Comparison of ENCODE assay signal across 10 cellular contexts in genomic region chr3:14440168-14440518, GRCh38. TPM values are rescaled to one million over a fixed set of nuclear protein-coding genes. Genes with fewer than 3 reads are reported as not detected.
DNase-seq lines count a peak whose midpoint lies in the region; ATAC-seq and TF ChIP-seq lines count a peak whose summit lies in the region.
"Had no signal": no experiment of that assay in that cellular context is flagged by ENCODE, and none has a peak within 500 bp of the region (broad histone marks: within the 10 kb centered on the region; RNA-seq: fewer than 3 reads in every experiment).

No MANE protein-coding gene starts in this region.

- dilution Hi-C loops in IMR-90 (cut with HindIII; ENCODE audit: low sequenced_read_pairs, unreplicated experiment), result no loop called here

- H4K91ac ChIP-seq in IMR-90 (ENCODE audit: insufficient read depth, low read depth, low read length), result no peak overlapping the region

- TF ChIP-seq POLR2A in IMR-90 (IDR thresholded peaks at IDR 0.05; ENCODE audit: low read depth, low read length) (no peak), tibial nerve (IDR thresholded peaks at IDR 0.05) (no peak)

- CTCF ChIA-PET in IMR-90 (lab: Yijun Ruan, JAX), result no interaction called here

- 86% methylated on average over 2 of the region's 3 CpGs; no CpG with 5 or more reads in 1 of the 2 experiments for WGBS in IMR-90 (ENCODE audit: extremely low coverage in 2 of 2, insufficient read length in 1 of 2), 2 experiments
- WGBS in tibial nerve, 2 donors, result 28 to 36% methylated on average over 3 of the region's 3 CpGs

- H3K9me3 ChIP-seq in IMR-90 (ENCODE audit: control insufficient read depth, insufficient read depth, low read length), result no peaks in the 10 kb centered on the region
- H3K9me3 ChIP-seq in osteoblast (ENCODE audit: low read depth, low read length), result no peaks in the 10 kb centered on the region
- H3K9me3 ChIP-seq in tibial nerve, result no peaks in the 10 kb centered on the region

- H3K36me3 Mint-ChIP-seq in activated naive CD8-positive, alpha-beta T cell treated with anti-CD3 and anti-CD28 coated beads, Interleukin-2, amount 50 U/mL, for 24 hours (ENCODE audit: low read depth), result peaks cover 8% of the 10 kb centered on the region

- H3K36me3 ChIP-seq in IMR-90 (ENCODE audit: control insufficient read depth, insufficient read depth, low read length) (peaks cover 11% of the 10 kb centered on the region), osteoblast (ENCODE audit: insufficient read depth, low read length) (peaks cover 27% of the 10 kb centered on the region), tibial nerve (peaks cover 0 to 3% (median 0%) of the 10 kb centered on the region in 3 donors)

- in situ Hi-C loops in IMR-90 (cut with MboI; ENCODE audit: low sequenced_read_pairs), result no loop called here

- H3K4me2 ChIP-seq in IMR-90 (ENCODE audit: low read depth, low read length) (no peak overlapping the region), osteoblast (ENCODE audit: insufficient read depth, low read length) (no peak overlapping the region)
- H3K4me2 ChIP-seq: hepatocyte had no signal

- peak; percentile 40 for DNase-seq in NCI-H146 (lab: John Stamatoyannopoulos, UW)
- no peak for DNase-seq in NCI-H146 treated with DMSO at 0.1 percent for 48 hours (lab: John Stamatoyannopoulos, UW; ENCODE audit: unreplicated experiment)
- no peak for DNase-seq in IMR-90
- DNase-seq in activated naive CD8-positive, alpha-beta T cell treated with anti-CD3 and anti-CD28 coated beads, Interleukin-2, amount 50 U/mL, for 24 hours, result no peak
- DNase-seq in osteoblast (ENCODE audit: insufficient read length, low spot score, missing footprints), result peak; percentile 72
- no peak for DNase-seq in tibial nerve (ENCODE audit: low spot score in 2 of 2)
- DNase-seq in NK-92 treated with Interleukin-12 subunit alpha and Interleukin-12 subunit beta, amount 100 ng/mL, for 24 hours (lab: John Stamatoyannopoulos, UW), result no peak
- no peak for DNase-seq in retina
- DNase-seq: naive thymus-derived CD8-positive, alpha-beta T cell had no signal

- POLR2A ChIA-PET in IMR-90 (lab: Charles Lee; ENCODE audit: unreplicated experiment), result no interaction called here

- no peaks in the 10 kb centered on the region for H3K27me3 Mint-ChIP-seq in activated naive CD8-positive, alpha-beta T cell treated with anti-CD3 and anti-CD28 coated beads, Interleukin-2, amount 50 U/mL, for 24 hours
- H3K27me3 Mint-ChIP-seq: naive thymus-derived CD8-positive, alpha-beta T cell had no signal

- TF ChIP-seq CTCF in IMR-90 (conservative IDR thresholded peaks at IDR 0.05; ENCODE audit: low read depth, low read length) (no peak), osteoblast (IDR thresholded peaks at IDR 0.05; ENCODE audit: extremely low read depth, low read depth, low read length) (no peak), tibial nerve (IDR thresholded peaks at IDR 0.05) (no peak)

- H3K14ac ChIP-seq in IMR-90 (replicated peaks; ENCODE audit: low read depth, low read length), result no peak overlapping the region

- H4K5ac ChIP-seq in IMR-90 (ENCODE audit: low read depth, low read length), result no peak overlapping the region

- H3K27ac ChIP-seq in IMR-90 (ENCODE audit: insufficient read depth, low read length), result no peak overlapping the region
- no peak overlapping the region for H3K27ac ChIP-seq in osteoblast (ENCODE audit: low read depth, low read length)
- H3K27ac ChIP-seq in tibial nerve, result no peak overlapping the region
- H3K27ac ChIP-seq: hepatocyte had no signal

- H3K9me1 ChIP-seq in IMR-90 (ENCODE audit: insufficient read depth, low read length), result peaks cover 11% of the 10 kb centered on the region

- TF ChIP-seq RAD21 in IMR-90 (IDR thresholded peaks at IDR 0.05; ENCODE audit: low read length), result no peak

- H2BK20ac ChIP-seq in IMR-90 (ENCODE audit: low read depth, low read length), result no peak overlapping the region

- no peak overlapping the region for H3K4me3 ChIP-seq in IMR-90 (ENCODE audit: insufficient read depth, low read depth, low read length)
- H3K4me3 ChIP-seq in osteoblast (ENCODE audit: insufficient read depth, low read length), result no peak overlapping the region
- H3K4me3 ChIP-seq in tibial nerve, result no peak overlapping the region
- H3K4me3 ChIP-seq: hepatocyte had no signal

- no peak overlapping the region for H3K9ac ChIP-seq in IMR-90 (ENCODE audit: low read depth, low read length)

- H3K23ac ChIP-seq in IMR-90 (ENCODE audit: low read depth, low read length), result no peak overlapping the region

- H4K20me1 ChIP-seq in IMR-90 (ENCODE audit: insufficient read depth, low read length) (peaks cover 40% of the 10 kb centered on the region), osteoblast (ENCODE audit: insufficient read depth, low read length) (peaks cover 63% of the 10 kb centered on the region)

- peaks cover 45 to 81% of the 10 kb centered on the region in 2 experiments for H3K79me1 ChIP-seq in IMR-90 (ENCODE audit: low read depth in 1 of 2, low read length in 2 of 2)

- peaks cover 30% of the 10 kb centered on the region for H3K4me1 Mint-ChIP-seq in activated naive CD8-positive, alpha-beta T cell treated with anti-CD3 and anti-CD28 coated beads, Interleukin-2, amount 50 U/mL, for 24 hours

- H3K79me2 ChIP-seq in osteoblast (ENCODE audit: insufficient read depth, low read length), result peaks cover 53% of the 10 kb centered on the region

- H3K4ac ChIP-seq in IMR-90 (ENCODE audit: low read depth, low read length), result peak overlapping the region; percentile 21; the same call in 1 of the 2 replicates

- no peak for TF ChIP-seq EP300 in tibial nerve (IDR thresholded peaks at IDR 0.05)

- no peak overlapping the region for H2BK15ac ChIP-seq in IMR-90 (ENCODE audit: low read depth, low read length)

- no peak overlapping the region for H2AK9ac ChIP-seq in IMR-90 (replicated peaks; ENCODE audit: low read depth, low read length, poor library complexity)

- peaks cover 27% of the 10 kb centered on the region for H3K4me1 ChIP-seq in IMR-90 (ENCODE audit: control insufficient read depth, insufficient read depth, low read length)
- H3K4me1 ChIP-seq in osteoblast (ENCODE audit: insufficient read depth, low read length), result peaks cover 28% of the 10 kb centered on the region
- H3K4me1 ChIP-seq in tibial nerve, result peaks cover 0 to 44% (median 20%) of the 10 kb centered on the region in 4 donors

- no peak overlapping the region for H2AK5ac ChIP-seq in IMR-90 (ENCODE audit: low read depth, low read length)

- H3K27me3 ChIP-seq in IMR-90 (ENCODE audit: control insufficient read depth, insufficient read depth, low read length), result no peaks in the 10 kb centered on the region
- H3K27me3 ChIP-seq in osteoblast (ENCODE audit: insufficient read depth, low read length), result no peaks in the 10 kb centered on the region
- no peaks in the 10 kb centered on the region for H3K27me3 ChIP-seq in tibial nerve
- H3K27me3 ChIP-seq: hepatocyte had no signal

- intact Hi-C loops in IMR-90 (cut with micrococcal nuclease), result no loop called here

- H3K18ac ChIP-seq in IMR-90 (ENCODE audit: low read depth, low read length), result no peak overlapping the region

- H3K4me3 Mint-ChIP-seq in activated naive CD8-positive, alpha-beta T cell treated with anti-CD3 and anti-CD28 coated beads, Interleukin-2, amount 50 U/mL, for 24 hours, result no peak overlapping the region
- H3K4me3 Mint-ChIP-seq: naive thymus-derived CD8-positive, alpha-beta T cell had no signal

- H2AFZ ChIP-seq in IMR-90 (replicated peaks; ENCODE audit: low read length, poor library complexity), result no peak overlapping the region
- no peak overlapping the region for H2AFZ ChIP-seq in osteoblast (ENCODE audit: low read length)
- H2AFZ ChIP-seq: hepatocyte had no signal

- H2BK120ac ChIP-seq in IMR-90 (ENCODE audit: low read depth, low read length), result no peak overlapping the region

- no peaks in the 10 kb centered on the region for H3K9me3 Mint-ChIP-seq in activated naive CD8-positive, alpha-beta T cell treated with anti-CD3 and anti-CD28 coated beads, Interleukin-2, amount 50 U/mL, for 24 hours
- H3K9me3 Mint-ChIP-seq: naive thymus-derived CD8-positive, alpha-beta T cell had no signal

- no peak for ATAC-seq in IMR-90 (ENCODE audit: low read depth)
- no peak for ATAC-seq in activated naive CD8-positive, alpha-beta T cell treated with anti-CD3 and anti-CD28 coated beads, Interleukin-2, amount 50 U/mL, for 24 hours
- ATAC-seq: naive thymus-derived CD8-positive, alpha-beta T cell had no signal

- H2BK5ac ChIP-seq in IMR-90 (ENCODE audit: low read depth, low read length, poor library complexity, severe bottlenecking), result no peak overlapping the region

- H4K8ac ChIP-seq in IMR-90 (ENCODE audit: low read depth in 2 of 2, low read length in 2 of 2), result no peak overlapping the region

- peak overlapping the region; percentile 39 for H3K27ac Mint-ChIP-seq in activated naive CD8-positive, alpha-beta T cell treated with anti-CD3 and anti-CD28 coated beads, Interleukin-2, amount 50 U/mL, for 24 hours

- BruUV-seq in IMR-90 (replicated peaks; lab: Mats Ljungman, UMichigan), result no TSS peak

- H3K56ac ChIP-seq in IMR-90 (ENCODE audit: extremely low read depth, insufficient read depth, low read length), result no peak overlapping the region

TF ChIP-seq in IMR-90, 13 proteins besides CTCF, POLR2A, EP300 and RAD21 (continues in another document):
- TF ChIP-seq BHLHE40 (IDR thresholded peaks at IDR 0.05; ENCODE audit: low read depth, low read length) (no peak), CEBPB (IDR thresholded peaks at IDR 0.05; ENCODE audit: low read depth, low read length) (no peak), CHD1 (IDR thresholded peaks at IDR 0.05; ENCODE audit: low read depth, low read length) (no peak), MXI1 (IDR thresholded peaks at IDR 0.05; ENCODE audit: borderline replicate concordance, low read depth, low read length) (no peak), MAFK (IDR thresholded peaks at IDR 0.05; ENCODE audit: low read depth, low read length) (no peak), RFX5 (IDR thresholded peaks at IDR 0.05; ENCODE audit: low read depth, low read length) (no peak), MAZ (IDR thresholded peaks at IDR 0.05; ENCODE audit: borderline replicate concordance, low read depth, low read length) (no peak), FOS (IDR thresholded peaks at IDR 0.05; ENCODE audit: low read depth, low read length) (no peak), USF2 (IDR thresholded peaks at IDR 0.05; ENCODE audit: low read depth, low read length) (no peak)

RNA-seq across cellular contexts. Expression of gene SLC6A6, which starts 37.7 kb away (rescaled TPM):
- total RNA-seq in IMR-90 (2012; rRNA removed) (29.9 and 32.5 TPM in 2 replicates), osteoblast (76.6 and 86.5 TPM in 2 replicates), tibial nerve (10 to 100 TPM; 11.8 to 24.9 (median 13.5) TPM)
- 39.3 and 39.4 TPM in 2 replicates for polyA plus RNA-seq in IMR-90 (2012; rRNA removed)
- 14.9 and 24.2 TPM in 2 replicates for polyA plus RNA-seq in IMR-90 (2012; cell fraction: cytosol; rRNA removed)
- polyA plus RNA-seq in IMR-90 (2012; cell fraction: nucleus; rRNA removed; ENCODE audit: low replicate concordance), result 70.6 and 99.2 TPM in 2 replicates

Comparison
In these comparisons a context has a peak if more than half of its experiments do, and no peak if none do; other contexts are left out.
1. DNase-seq: peak in NCI-H146 (single experiment) and osteoblast (single experiment); none in NCI-H146 treated with DMSO at 0.1 percent for 48 hours (single experiment), IMR-90 (single experiment), activated naive CD8-positive, alpha-beta T cell treated with anti-CD3 and anti-CD28 coated beads, Interleukin-2, amount 50 U/mL, for 24 hours (single experiment), tibial nerve (0 of 2), NK-92 treated with Interleukin-12 subunit alpha and Interleukin-12 subunit beta, amount 100 ng/mL, for 24 hours (single experiment) and retina (single experiment).